In the genomic region with DNA sequence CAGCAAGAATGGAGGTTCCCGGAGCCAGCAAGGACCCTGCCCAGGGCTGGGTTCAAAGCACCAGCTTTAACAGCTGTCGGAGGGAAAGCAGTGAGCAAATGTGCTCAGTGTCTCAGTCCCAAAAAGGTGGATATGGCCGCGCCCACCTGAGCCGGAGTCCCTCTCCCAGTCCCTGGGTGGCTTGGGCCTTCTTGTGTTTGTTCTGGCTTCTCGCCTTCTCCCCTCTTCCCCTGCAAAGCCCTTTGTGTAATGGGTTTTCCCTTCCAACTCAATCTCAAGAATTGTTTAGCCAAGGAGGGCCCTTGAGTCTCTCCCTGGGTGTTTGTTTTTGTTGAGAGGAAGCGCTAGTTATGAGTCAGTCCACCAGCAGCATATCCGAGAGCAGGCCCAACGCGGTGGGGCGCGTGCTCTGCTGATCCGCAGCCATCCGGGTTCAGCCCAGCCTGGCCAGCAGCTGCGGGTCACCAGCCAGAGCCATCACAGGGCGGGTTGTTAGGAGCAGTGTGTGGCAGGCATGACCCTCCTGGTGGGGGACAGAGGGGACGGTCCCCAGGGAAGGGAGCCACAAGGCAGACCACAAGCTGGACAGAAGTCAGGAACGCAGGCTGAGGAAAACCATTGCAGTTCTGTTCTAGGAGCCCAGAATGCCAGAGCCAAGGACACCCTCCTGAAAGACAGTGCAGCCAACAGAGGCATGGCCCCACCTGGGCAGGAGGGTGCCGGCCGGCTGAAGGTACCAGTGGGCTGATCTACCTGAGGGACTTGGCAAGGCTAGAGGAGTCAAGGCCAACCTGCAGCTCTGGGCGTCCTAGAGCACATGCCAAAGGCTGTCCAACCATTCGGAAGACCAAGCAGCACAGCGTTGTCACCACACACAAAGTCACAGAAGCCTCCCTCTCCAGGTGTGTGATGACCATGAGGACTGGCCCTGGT, we compare ENCODE assay signal across 11 cellular contexts. TPM values are rescaled to one million over a fixed set of nuclear protein-coding genes. Genes with fewer than 3 reads are reported as not detected.
DNase-seq lines count a peak whose midpoint lies in the region; ATAC-seq, FAIRE-seq and TF ChIP-seq lines count a peak whose summit lies in the region.
"Had no signal": no experiment of that assay in that cellular context is flagged by ENCODE, and none has a peak within 500 bp of the region (broad histone marks: within the 10 kb centered on the region; RNA-seq: fewer than 3 reads in every experiment).

No MANE protein-coding gene starts in this region.

- H3K4me3 ChIP-seq in mammary epithelial cell (replicated peaks in 1 of 3; ENCODE audit: insufficient read depth in 1 of 3, low read depth in 2 of 3, low read length in 3 of 3), result no peak overlapping the region
- H3K4me3 ChIP-seq in HepG2 (replicated peaks in 1 of 3; ENCODE audit: insufficient read depth in 1 of 3, low read depth in 2 of 3, low read length in 3 of 3), result no peak overlapping the region
- no peak overlapping the region for H3K4me3 ChIP-seq in thyroid gland (replicated peaks in 1 of 3)

- H3K4me2 ChIP-seq in mammary epithelial cell (ENCODE audit: insufficient read depth, low read depth, low read length), result peak overlapping the region; percentile 0
- 0 out of 2 replicates have a peak overlapping the region, but pooled peaks have one; percentile 91 for H3K4me2 ChIP-seq in HepG2 (ENCODE audit: low read depth, low read length)

- H3K9ac ChIP-seq in mammary epithelial cell (ENCODE audit: insufficient read depth, low read length) (peak overlapping the region; percentile 96), HepG2 (ENCODE audit: insufficient read depth, low read depth, low read length) (no peak overlapping the region; the same call in 1 of the 2 replicates)

- dilution Hi-C loops in mammary epithelial cell (cut with HindIII; ENCODE audit: low sequenced_read_pairs), result no loop called here

- H3K4me1 ChIP-seq in mammary epithelial cell (ENCODE audit: insufficient read depth, low read length) (peaks cover 63% of the 10 kb centered on the region), HepG2 (ENCODE audit: insufficient read depth, low read length) (peaks cover 75% of the 10 kb centered on the region), thyroid gland (peaks cover 51 to 55% of the 10 kb centered on the region in 2 donors)

- TF ChIP-seq CTCF in mammary epithelial cell (conservative IDR thresholded peaks at IDR 0.05 in 1 of 2, IDR thresholded peaks at IDR 0.05 in 1 of 2; ENCODE audit: extremely low read depth in 1 of 2, insufficient read depth in 1 of 2, low read depth in 1 of 2, low read length in 2 of 2), result no peak
- TF ChIP-seq CTCF in HepG2 (CRISPR knock-in tag; IDR thresholded peaks at IDR 0.05), result no peak
- TF ChIP-seq CTCF in thyroid gland (IDR thresholded peaks at IDR 0.05), result no peak
- no peak for TF ChIP-seq CTCF in GM10266 (IDR thresholded peaks at IDR 0.05; ENCODE audit: control insufficient read depth, insufficient read depth, low read depth, missing control alignments)

- H3K27me3 ChIP-seq in mammary epithelial cell (ENCODE audit: insufficient read depth, low read length) (no peaks in the 10 kb centered on the region), HepG2 (ENCODE audit: control insufficient read depth in 1 of 2, insufficient read depth in 2 of 2, low read length in 2 of 2) (no peaks in the 10 kb centered on the region; a peak in 1 of 5 replicates), thyroid gland (no peaks in the 10 kb centered on the region)

- in situ Hi-C loops in mammary epithelial cell (cut with MboI; ENCODE audit: low sequenced_read_pairs in 2 of 2), result no loop called here
- in situ Hi-C loops in HepG2 (cut with HindIII; ENCODE audit: extremely low pct_ligation_motif_present, low pct_unique_long_range_greater_than_20kb), result no loop called here
- in situ Hi-C loops in G401 (cut with HindIII; ENCODE audit: low sequenced_read_pairs), result no loop called here

- WGBS in mammary epithelial cell (ENCODE audit: low coverage, missing lambda C conversion rate), result 48% methylated on average over 14 of the region's 23 CpGs
- WGBS in HepG2 (ENCODE audit: low lambda C conversion rate), result 82% methylated on average over 16 of the region's 23 CpGs
- WGBS in thyroid gland, 2 donors, result 16 to 25% methylated on average over 17 to 19 of the region's 23 CpGs

- H3K9me3 ChIP-seq in mammary epithelial cell (replicated peaks; ENCODE audit: insufficient read depth, low read length), result peaks cover 3% of the 10 kb centered on the region
- peaks cover 20% of the 10 kb centered on the region for H3K9me3 ChIP-seq in HepG2 (ENCODE audit: low read length)
- no peaks in the 10 kb centered on the region for H3K9me3 ChIP-seq in thyroid gland

- no peak for TF ChIP-seq POLR2A in HepG2 (IDR thresholded peaks at IDR 0.05; ENCODE audit: insufficient read depth in 1 of 2, low read depth in 2 of 2, low read length in 2 of 2)
- peak in 1 of 2 donors; percentile 42 for TF ChIP-seq POLR2A in thyroid gland (IDR thresholded peaks at IDR 0.05)

- BruUV-seq in mammary epithelial cell (replicated peaks; lab: Mats Ljungman, UMichigan) (no TSS peak), HepG2 (replicated peaks; lab: Mats Ljungman, UMichigan) (no TSS peak)

- FAIRE-seq in HepG2 (lab: Jason Lieb, UNC), result no peak
- FAIRE-seq: A204.1 had no signal

- peak overlapping the region; percentile 24 for H2AFZ ChIP-seq in mammary epithelial cell (ENCODE audit: low read depth, low read length)
- H2AFZ ChIP-seq in HepG2 (ENCODE audit: low read length), result no peak overlapping the region

- H3K27ac ChIP-seq in mammary epithelial cell (ENCODE audit: insufficient read depth, low read depth, low read length) (peak overlapping the region; percentile 100), HepG2 (ENCODE audit: extremely low read length, insufficient read depth, low read length) (peak overlapping the region; percentile 97), thyroid gland (peak overlapping the region; percentile 92 to 95 (median 94))

- H3K36me3 ChIP-seq in mammary epithelial cell (ENCODE audit: insufficient read depth, low read length), result no peaks in the 10 kb centered on the region
- no peaks in the 10 kb centered on the region for H3K36me3 ChIP-seq in HepG2 (replicated peaks in 1 of 2; ENCODE audit: control insufficient read depth in 1 of 2, insufficient read depth in 2 of 2, low read length in 2 of 2)
- H3K36me3 ChIP-seq in thyroid gland, result no peaks in the 10 kb centered on the region

- intact Hi-C loops in mammary epithelial cell (cut with micrococcal nuclease), result loop anchor here (2.0 kb wide), 2 partner anchors 65 to 103 kb away; no protein-coding TSS in a partner anchor
- intact Hi-C loops in HepG2 (cut with micrococcal nuclease; ENCODE audit: unreplicated experiment), result no loop called here
- intact Hi-C loops in thyroid gland (cut with DNase I), result no loop called here

- CTCF ChIA-PET in mammary epithelial cell (lab: Charles Lee; ENCODE audit: low non-redundant PET) (interaction anchor here (1.0 kb wide), 1 partner anchor 7 kb away, joined by 4 read pairs; no protein-coding TSS in a partner anchor), HepG2 (lab: Yijun Ruan, JAX; ENCODE audit: low intra/inter-chr PET ratio, low total read pairs) (no interaction called here)

- no peak for TF ChIP-seq RAD21 in HepG2 (CRISPR knock-in tag; IDR thresholded peaks at IDR 0.05)

- TF ChIP-seq EP300 in HepG2 (IDR thresholded peaks at IDR 0.05; ENCODE audit: low read depth in 2 of 2, low read length in 2 of 2) (no peak), HepG2 (CRISPR knock-in tag; IDR thresholded peaks at IDR 0.05; ENCODE audit: borderline replicate concordance) (no peak; the same call in 1 of the 2 replicates)

- H4K20me1 ChIP-seq in mammary epithelial cell (ENCODE audit: insufficient read depth, low read length) (no peaks in the 10 kb centered on the region), HepG2 (ENCODE audit: insufficient read depth, low read length) (no peaks in the 10 kb centered on the region)

- no peak for ATAC-seq in HepG2

- POLR2A ChIA-PET in HepG2 (lab: Yijun Ruan, JAX), result interaction anchor here (0.8 to 5.4 kb wide), 6 partner anchors 8 to 99 kb away, joined by 3 to 73 read pairs (median 16); no protein-coding TSS in a partner anchor

- H3K79me2 ChIP-seq in mammary epithelial cell (ENCODE audit: insufficient read depth, low read length), result no peaks in the 10 kb centered on the region
- H3K79me2 ChIP-seq in HepG2 (ENCODE audit: insufficient read depth, low read length), result no peaks in the 10 kb centered on the region

- DNase-seq in DMS153 (lab: John Stamatoyannopoulos, UW), result peak; percentile 15
- DNase-seq in DMS153 treated with DMSO at 0.1 percent for 48 hours (lab: John Stamatoyannopoulos, UW; ENCODE audit: unreplicated experiment), result no peak
- peak; percentile 48 for DNase-seq in mammary epithelial cell
- DNase-seq in HepG2 (ENCODE audit: low spot score), result no peak
- peak; percentile 84 to 91 for DNase-seq in thyroid gland
- DNase-seq in G401 (ENCODE audit: low spot score), result no peak
- DNase-seq in GM10266 (ENCODE audit: extremely low spot score), result no peak
- no peak for DNase-seq in activated naive CD4-positive, alpha-beta T cell treated with Interleukin-2 at 50 U/mL for 16 hours
- DNase-seq: activated T-cell treated with anti-CD3 and anti-CD28 coated beads, Interleukin-2, amount 50 U/mL, for 1 hour; NCI-H1092 had no signal

RNA-seq across cellular contexts. Expression of a gene that starts 21.3 kb away (rescaled TPM):
- total RNA-seq in mammary epithelial cell, result 100 to 1,000 TPM; 173 to 704 TPM
- polyA plus RNA-seq in mammary epithelial cell, result 42.3 TPM
- 6.0 TPM for polyA minus RNA-seq in mammary epithelial cell
- total RNA-seq in HepG2 (2016; rRNA removed; fragmentation: Illumina TruSeq; extraction: Trizol), result not detected in 2 replicates
- total RNA-seq in HepG2 (2016; cell fraction: cytosol; rRNA removed; fragmentation: Illumina TruSeq; extraction: Trizol; ENCODE audit: low read depth), result not detected in 2 replicates
- not detected in 2 replicates for total RNA-seq in HepG2 (2016; cell fraction: insoluble cytoplasmic fraction; rRNA removed; fragmentation: Illumina TruSeq; extraction: Trizol)
- not detected in 2 replicates for total RNA-seq in HepG2 (2016; cell fraction: membrane; rRNA removed; fragmentation: Illumina TruSeq; extraction: Trizol)
- not detected in 2 replicates for total RNA-seq in HepG2 (2016; cell fraction: nucleus; rRNA removed; fragmentation: Illumina TruSeq; extraction: Trizol)
- polyA plus RNA-seq in HepG2 (2011; rRNA removed), result not detected in 2 replicates
- polyA plus RNA-seq in HepG2 (2011; cell fraction: cytosol; rRNA removed), result not detected in 2 replicates
- polyA plus RNA-seq in HepG2 (2011; cell fraction: nucleus; rRNA removed), result not detected in 2 replicates
- polyA plus RNA-seq in HepG2 (2012), result not detected in 2 replicates
- not detected in 2 replicates for polyA plus RNA-seq in HepG2 (2016; cell fraction: cytosol; fragmentation: Illumina TruSeq; extraction: Trizol; ENCODE audit: low read depth)
- polyA plus RNA-seq in HepG2 (2016; cell fraction: insoluble cytoplasmic fraction; fragmentation: Illumina TruSeq; extraction: Trizol; ENCODE audit: low read depth), result not detected in 2 replicates
- polyA plus RNA-seq in HepG2 (2016; cell fraction: membrane; fragmentation: Illumina TruSeq; extraction: Trizol; ENCODE audit: low read depth), result not detected in 2 replicates
- polyA plus RNA-seq in HepG2 (2016; cell fraction: nucleus; fragmentation: Illumina TruSeq; extraction: Trizol; ENCODE audit: insufficient read depth, low read depth), result not detected in 2 replicates
- polyA minus RNA-seq in HepG2 (2011; rRNA and poly(A)+ RNA removed; ENCODE audit: low replicate concordance), result not detected in 2 replicates
- polyA minus RNA-seq in HepG2 (2011; cell fraction: cytosol; rRNA and poly(A)+ RNA removed), result not detected in 2 replicates
- polyA minus RNA-seq in HepG2 (2011; cell fraction: nucleus; rRNA and poly(A)+ RNA removed), result not detected in 2 replicates
- under 1 TPM in 1 of 4 donors, not detected in 3; 0.24 TPM for total RNA-seq in thyroid gland
- total RNA-seq in G401 (2014; rRNA removed; shearing (Covaris generic)), result not detected in 2 replicates

RNA-seq across cellular contexts. Expression of a gene that starts 46.7 kb away (rescaled TPM):
- total RNA-seq in mammary epithelial cell (not detected), HepG2 (2016; rRNA removed; fragmentation: Illumina TruSeq; extraction: Trizol) (not detected in 2 replicates), thyroid gland (not detected)
- polyA plus RNA-seq in mammary epithelial cell (0.32 TPM), HepG2 (2011; rRNA removed) (not detected in 2 replicates)
- not detected for polyA minus RNA-seq in mammary epithelial cell
- total RNA-seq in HepG2 (2016; cell fraction: cytosol; rRNA removed; fragmentation: Illumina TruSeq; extraction: Trizol; ENCODE audit: low read depth), result not detected in 2 replicates
- not detected in 2 replicates for total RNA-seq in HepG2 (2016; cell fraction: insoluble cytoplasmic fraction; rRNA removed; fragmentation: Illumina TruSeq; extraction: Trizol)
- total RNA-seq in HepG2 (2016; cell fraction: membrane; rRNA removed; fragmentation: Illumina TruSeq; extraction: Trizol), result not detected in 2 replicates
- total RNA-seq in HepG2 (2016; cell fraction: nucleus; rRNA removed; fragmentation: Illumina TruSeq; extraction: Trizol), result not detected in 2 replicates
- not detected in 2 replicates for polyA plus RNA-seq in HepG2 (2011; cell fraction: cytosol; rRNA removed)
- polyA plus RNA-seq in HepG2 (2011; cell fraction: nucleus; rRNA removed), result not detected in 2 replicates
- polyA plus RNA-seq in HepG2 (2012), result not detected in 2 replicates
- not detected in 2 replicates for polyA plus RNA-seq in HepG2 (2016; cell fraction: cytosol; fragmentation: Illumina TruSeq; extraction: Trizol; ENCODE audit: low read depth)
- polyA plus RNA-seq in HepG2 (2016; cell fraction: insoluble cytoplasmic fraction; fragmentation: Illumina TruSeq; extraction: Trizol; ENCODE audit: low read depth), result not detected in 2 replicates
- not detected in 2 replicates for polyA plus RNA-seq in HepG2 (2016; cell fraction: membrane; fragmentation: Illumina TruSeq; extraction: Trizol; ENCODE audit: low read depth)
- polyA plus RNA-seq in HepG2 (2016; cell fraction: nucleus; fragmentation: Illumina TruSeq; extraction: Trizol; ENCODE audit: insufficient read depth, low read depth), result not detected in 2 replicates
- polyA minus RNA-seq in HepG2 (2011; rRNA and poly(A)+ RNA removed; ENCODE audit: low replicate concordance), result not detected in 2 replicates
- polyA minus RNA-seq in HepG2 (2011; cell fraction: cytosol; rRNA and poly(A)+ RNA removed), result not detected in 2 replicates
- polyA minus RNA-seq in HepG2 (2011; cell fraction: nucleus; rRNA and poly(A)+ RNA removed), result not detected in 2 replicates
- not detected in 2 replicates for total RNA-seq in G401 (2014; rRNA removed; shearing (Covaris generic))

Comparison
In these comparisons a context has a peak if more than half of its experiments do, and no peak if none do; other contexts are left out.
1. DNase-seq: peak in DMS153 (single experiment), mammary epithelial cell (single experiment) and thyroid gland (2 of 2); none in DMS153 treated with DMSO at 0.1 percent for 48 hours (single experiment), HepG2 (single experiment), G401 (single experiment), GM10266 (single experiment) and activated naive CD4-positive, alpha-beta T cell treated with Interleukin-2 at 50 U/mL for 16 hours (single experiment).
2. RNA of a gene that starts 21.3 kb away (total RNA-seq): 173 to 704 TPM in mammary epithelial cell; not detected in HepG2, 0.24 TPM in thyroid gland and not detected in G401; every median in the first group is over 100 times any median in the second.
3. Peak in every context shown above with its lines, with median percentiles within 50 percentile points of each other: H3K27ac ChIP-seq.